ENCODE assay signal across 23 cellular contexts in genomic region chr4:124481123-124481522, GRCh38.
"Had no signal": no experiment of that assay in that cellular context is flagged by ENCODE, and none has a peak within 500 bp of the region (broad histone marks: within the 10 kb centered on the region; RNA-seq: fewer than 3 reads in every experiment).

No MANE protein-coding gene starts in this region.

- ATAC-seq: activated T-cell treated with anti-CD3 and anti-CD28 coated beads, Interleukin-2, amount 50 U/mL, for 72 hours; Right ventricle myocardium inferior; T-cell had no signal

- H3K9me3 Mint-ChIP-seq: activated B cell treated with CpG ODN at 0.5 μM for 24 hours; activated CD4-positive, alpha-beta memory T cell treated with anti-CD3 and anti-CD28 coated beads for 36 hours; activated CD4-positive, alpha-beta T cell treated with anti-CD3 and anti-CD28 coated beads, Interleukin-2, amount 10 ng/mL, durations not matched to agents 7 days and 5 days; activated naive CD4-positive, alpha-beta T cell treated with anti-CD3 and anti-CD28 coated beads, Interleukin-2, amount 10 ng/mL, durations not matched to agents 7 days and 5 days; activated naive CD8-positive, alpha-beta T cell treated with anti-CD3 and anti-CD28 coated beads for 36 hours; activated T-cell treated with anti-CD3 and anti-CD28 coated beads, Interleukin-2, amount 50 U/mL, for 72 hours; activated T-helper 2 cell treated with anti-CD3 and anti-CD28 coated beads, Interferon-gamma antibody, Interleukin-2, Interleukin-4, amounts not matched to agents 10 μg/mL and 5 μg/mL and 100 μg/mL, durations not matched to agents 14 hours and 24 hours and 36 hours; T-cell had no signal

- H3K27me3 Mint-ChIP-seq: activated B cell treated with CpG ODN at 0.5 μM for 24 hours; activated CD4-positive, alpha-beta memory T cell treated with anti-CD3 and anti-CD28 coated beads for 36 hours; activated CD4-positive, alpha-beta T cell treated with anti-CD3 and anti-CD28 coated beads, Interleukin-2, amount 10 ng/mL, durations not matched to agents 7 days and 5 days; activated naive CD4-positive, alpha-beta T cell treated with anti-CD3 and anti-CD28 coated beads, Interleukin-2, amount 10 ng/mL, durations not matched to agents 7 days and 5 days; activated naive CD8-positive, alpha-beta T cell treated with anti-CD3 and anti-CD28 coated beads for 36 hours; T-cell had no signal

- H3K27ac Mint-ChIP-seq: activated B cell treated with CpG ODN at 0.5 μM for 24 hours; activated CD4-positive, alpha-beta memory T cell treated with anti-CD3 and anti-CD28 coated beads for 36 hours; activated CD4-positive, alpha-beta T cell treated with anti-CD3 and anti-CD28 coated beads, Interleukin-2, amount 10 ng/mL, durations not matched to agents 7 days and 5 days; activated naive CD4-positive, alpha-beta T cell treated with anti-CD3 and anti-CD28 coated beads, Interleukin-2, amount 10 ng/mL, durations not matched to agents 7 days and 5 days; activated naive CD8-positive, alpha-beta T cell treated with anti-CD3 and anti-CD28 coated beads for 36 hours; activated T-cell treated with anti-CD3 and anti-CD28 coated beads, Interleukin-2, amount 50 U/mL, for 72 hours; activated T-helper 2 cell treated with anti-CD3 and anti-CD28 coated beads, Interferon-gamma antibody, Interleukin-2, Interleukin-4, amounts not matched to agents 10 μg/mL and 5 μg/mL and 100 μg/mL, durations not matched to agents 14 hours and 24 hours and 36 hours; T-cell had no signal

- H3K4me3 ChIP-seq: SK-N-MC had no signal

- DNase-seq: activated B cell treated with CpG ODN at 0.5 μM for 24 hours; activated CD4-positive, alpha-beta memory T cell treated with anti-CD3 and anti-CD28 coated beads for 36 hours; activated CD4-positive, alpha-beta T cell treated with anti-CD3 and anti-CD28 coated beads, Interleukin-2, amount 10 ng/mL, durations not matched to agents 7 days and 5 days; activated CD8-positive, alpha-beta memory T cell treated with anti-CD3 and anti-CD28 coated beads, Interleukin-2, amount 50 U/mL, for 4 hours; activated gamma-delta T cell treated with Interleukin-2 at 50 U/mL for 16 hours; activated naive CD4-positive, alpha-beta T cell treated with anti-CD3 and anti-CD28 coated beads, Interleukin-2, amount 10 ng/mL, durations not matched to agents 7 days and 5 days; activated naive CD8-positive, alpha-beta T cell treated with anti-CD3 and anti-CD28 coated beads for 36 hours; activated T-cell treated with anti-CD3 and anti-CD28 coated beads, Interleukin-2, amount 50 U/mL, for 72 hours; Karpas-422; MM.1S; NCI-H1105 treated with DMSO at 0.1 percent for 48 hours; NCI-H1436 treated with DMSO at 0.1 percent for 48 hours; NCI-H187; NCI-H2081; NCI-H510A treated with DMSO at 0.1 percent for 48 hours; NCI-H69; RPMI8226; T-cell; T-helper 2 cell; T1000 had no signal

- H3K4me1 Mint-ChIP-seq: activated B cell treated with CpG ODN at 0.5 μM for 24 hours; activated CD4-positive, alpha-beta T cell treated with anti-CD3 and anti-CD28 coated beads, Interleukin-2, amount 10 ng/mL, durations not matched to agents 7 days and 5 days; activated naive CD4-positive, alpha-beta T cell treated with anti-CD3 and anti-CD28 coated beads, Interleukin-2, amount 10 ng/mL, durations not matched to agents 7 days and 5 days; activated naive CD8-positive, alpha-beta T cell treated with anti-CD3 and anti-CD28 coated beads for 36 hours; T-cell had no signal

- H3K4me3 Mint-ChIP-seq: activated B cell treated with CpG ODN at 0.5 μM for 24 hours; activated CD4-positive, alpha-beta memory T cell treated with anti-CD3 and anti-CD28 coated beads for 36 hours; activated CD4-positive, alpha-beta T cell treated with anti-CD3 and anti-CD28 coated beads, Interleukin-2, amount 10 ng/mL, durations not matched to agents 7 days and 5 days; activated naive CD4-positive, alpha-beta T cell treated with anti-CD3 and anti-CD28 coated beads, Interleukin-2, amount 10 ng/mL, durations not matched to agents 7 days and 5 days; activated naive CD8-positive, alpha-beta T cell treated with anti-CD3 and anti-CD28 coated beads for 36 hours; activated T-cell treated with anti-CD3 and anti-CD28 coated beads, Interleukin-2, amount 50 U/mL, for 72 hours; T-cell had no signal

- H3K27ac ChIP-seq: SK-N-MC had no signal

- H3K36me3 Mint-ChIP-seq: activated CD4-positive, alpha-beta memory T cell treated with anti-CD3 and anti-CD28 coated beads for 36 hours; activated naive CD4-positive, alpha-beta T cell treated with anti-CD3 and anti-CD28 coated beads, Interleukin-2, amount 10 ng/mL, durations not matched to agents 7 days and 5 days; activated naive CD8-positive, alpha-beta T cell treated with anti-CD3 and anti-CD28 coated beads for 36 hours; T-cell had no signal
